ENCODE assay signal across 8 cellular contexts in the genomic region with DNA sequence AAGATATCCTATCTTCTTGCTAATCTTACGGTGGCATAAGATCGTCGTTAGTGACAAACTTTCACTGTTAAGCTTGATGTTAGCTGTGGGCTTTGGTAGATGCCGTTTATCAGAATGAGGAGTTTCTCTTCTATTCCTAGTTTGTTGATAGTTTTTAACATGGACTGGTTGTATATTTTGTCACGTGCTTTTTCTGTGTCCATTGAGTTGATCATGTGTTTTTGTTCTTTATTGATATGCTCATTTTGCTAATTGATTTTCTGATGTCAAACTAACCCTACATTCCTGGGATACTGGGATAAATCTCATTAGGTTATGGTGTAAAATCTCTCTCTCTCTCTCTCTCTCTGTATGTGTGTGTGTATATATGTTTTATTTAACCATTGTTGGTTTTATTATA.
"Had no signal": no experiment of that assay in that cellular context is flagged by ENCODE, and none has a peak within 500 bp of the region (broad histone marks: within the 10 kb centered on the region; RNA-seq: fewer than 3 reads in every experiment).

No MANE protein-coding gene starts in this region.

- FAIRE-seq: G401.6, GM12878, GM12891, GM12892, GM18507, GM19239 had no signal

- DNase-seq: GDM1, GF-D8 had no signal

- ATAC-seq: GM12878 had no signal

- H3K4me3 ChIP-seq: GM12878 had no signal
